8 cellular contexts compared by ENCODE assay signal in the genomic region with DNA sequence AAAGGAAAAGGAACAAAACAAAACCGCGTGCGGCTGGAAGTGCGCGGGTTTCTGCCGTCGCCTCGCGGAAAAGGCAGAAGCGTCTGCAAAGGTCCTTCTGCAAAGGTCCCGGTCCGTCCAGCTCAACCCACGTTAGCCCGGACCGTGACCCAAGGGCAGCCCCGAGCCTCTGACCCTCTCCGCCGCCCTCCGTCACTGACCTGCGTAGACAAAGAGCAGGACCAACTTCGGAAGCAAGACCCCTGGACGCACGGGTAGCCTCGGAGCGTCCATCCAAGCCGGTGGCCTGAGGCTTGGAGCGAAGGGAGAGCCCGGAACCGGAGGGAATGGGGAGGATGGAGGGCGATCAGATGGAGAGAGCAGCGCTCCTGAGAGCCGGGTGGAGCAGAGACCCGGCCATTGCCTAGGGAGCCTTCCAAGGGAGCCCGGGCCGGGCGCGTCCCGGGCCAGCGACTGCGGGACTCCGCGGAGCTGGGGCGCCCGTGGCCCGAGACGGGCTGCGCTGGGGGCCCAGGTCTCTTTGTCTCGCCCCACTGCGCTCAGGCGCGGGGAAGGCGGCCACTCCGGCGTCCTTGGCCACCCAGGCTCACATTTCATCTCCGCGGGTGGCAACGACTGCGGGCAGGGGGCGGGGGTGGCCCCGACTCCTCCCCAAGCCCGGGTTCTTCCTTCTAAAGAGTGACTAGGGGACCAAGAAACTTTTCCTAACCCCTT. TPM values are rescaled to one million over a fixed set of nuclear protein-coding genes. Genes with fewer than 3 reads are reported as not detected.
A peak's percentile ranks its signal among the peaks of the same experiment; 100 is the strongest.
DNase-seq lines count a peak whose midpoint lies in the region; ATAC-seq and TF ChIP-seq lines count a peak whose summit lies in the region.

A gene (minus strand): TSS at position 619 of the 714 bp plus-strand sequence. CDS start 346 bp downstream, at position 273.

- TF ChIP-seq CTCF in AG10803 (conservative IDR thresholded peaks at IDR 0.05; ENCODE audit: low read length): no peak

- H3K4me3 ChIP-seq in AG10803 (ENCODE audit: low read length) (peak within 1 kb of the TSS; percentile 61), SK-N-MC (peak within 1 kb of the TSS; percentile 96), neuron (ENCODE audit: low read length) (peak within 1 kb of the TSS; percentile 85)

- peak within 1 kb of the TSS; percentile 92 for H3K9ac ChIP-seq in SK-N-MC (ENCODE audit: insufficient read length)

- H3K36me3 ChIP-seq in SK-N-MC (ENCODE audit: insufficient read depth, low read length) (no peaks in the 10 kb centered on the region), neuron (ENCODE audit: insufficient read depth, low read length) (no peaks in the 10 kb centered on the region)

- H3K4me1 ChIP-seq in neuron (ENCODE audit: insufficient read depth, low read length): peaks cover 8% of the 10 kb centered on the region

- peak within 1 kb of the TSS; percentile 87 for H3K27ac ChIP-seq in SK-N-MC

- peak within 1 kb of the TSS; percentile 90 for H2AFZ ChIP-seq in neuron (ENCODE audit: low read depth, low read length)

- intact Hi-C loops in Right ventricle myocardium superior (cut with DNase I): no loop called here

- DNase-seq in AG10803 (ENCODE audit: low read depth) (peak; percentile 5), SK-N-MC (ENCODE audit: low read depth, low spot score) (no peak), Right ventricle myocardium superior (peak; percentile 49), H4 (ENCODE audit: low spot score) (no peak), KG1 (lab: John Stamatoyannopoulos, UW) (no peak)
- no peak for DNase-seq in activated CD4-positive, CD25-positive, alpha-beta regulatory T cell (lab: John Stamatoyannopoulos, UW)
- DNase-seq in activated effector memory CD4-positive, alpha-beta T cell treated with Interleukin-2 at 50 U/mL for 16 hours: no peak

- H3K9me3 ChIP-seq in SK-N-MC (ENCODE audit: low read depth, low read length): peaks cover 9% of the 10 kb centered on the region; the same call in 1 of the 2 replicates
- no peaks in the 10 kb centered on the region for H3K9me3 ChIP-seq in neuron (ENCODE audit: low read length)

- peak; percentile 43 for ATAC-seq in Right ventricle myocardium superior (ENCODE audit: poor library complexity)

- no peaks in the 10 kb centered on the region for H3K27me3 ChIP-seq in neuron (ENCODE audit: insufficient read depth, low read length)

RNA-seq across cellular contexts. Expression of the gene that starts here (rescaled TPM):
- total RNA-seq in Right ventricle myocardium superior: 24.7 TPM
- not detected in 2 replicates for total RNA-seq in H4 (2014; rRNA removed; shearing (Covaris generic))

Comparison
In these comparisons a context has a peak if more than half of its experiments do, and no peak if none do; other contexts are left out.
1. RNA of the gene that starts here (total RNA-seq): 24.7 TPM in Right ventricle myocardium superior (single experiment); not detected in H4; every median in the first group is over 10 times any median in the second.
2. DNase-seq: peak in AG10803 (single experiment) and Right ventricle myocardium superior (single experiment); none in SK-N-MC (single experiment), activated CD4-positive, CD25-positive, alpha-beta regulatory T cell (0 of 4), activated effector memory CD4-positive, alpha-beta T cell treated with Interleukin-2 at 50 U/mL for 16 hours (single experiment), H4 (single experiment) and KG1 (single experiment).
3. Peak in every context shown above with its lines, with median percentiles within 50 percentile points of each other: H3K4me3 ChIP-seq.